ENCODE assay signal across 30 cellular contexts in the genomic region with DNA sequence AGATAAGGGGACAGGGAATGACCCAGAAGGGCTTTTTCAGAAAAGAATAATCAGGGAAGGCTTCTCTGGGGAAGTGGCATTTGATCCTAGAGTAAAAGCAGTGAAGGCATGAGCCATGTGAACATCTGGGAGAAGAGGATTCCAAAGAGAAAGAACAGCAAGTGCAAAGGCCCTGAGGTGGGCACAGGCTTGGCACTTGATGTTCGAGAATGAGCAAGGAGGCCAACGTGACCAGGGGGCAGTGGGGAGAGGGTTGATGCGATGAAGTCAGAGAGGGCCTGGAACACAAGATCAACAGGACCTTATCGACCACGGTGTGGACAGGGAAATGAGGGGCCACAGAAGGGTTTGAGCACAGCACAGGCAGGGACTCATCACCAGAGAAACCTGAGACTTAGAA. TPM values are rescaled to one million over a fixed set of nuclear protein-coding genes. Genes with fewer than 3 reads are reported as not detected.
"Had no signal": no experiment of that assay in that cellular context is flagged by ENCODE, and none has a peak within 500 bp of the region (broad histone marks: within the 10 kb centered on the region; RNA-seq: fewer than 3 reads in every experiment).

No MANE protein-coding gene starts in this region.

- H3K4me3 Mint-ChIP-seq: nephron; stimulated activated memory B cell treated with anti-CD40 and anti-IgM and Interleukin-4, amounts not matched to agents 10 μg/mL and 1 μg/mL and 100 μg/mL, for 72 hours; type B pancreatic cell had no signal

- H3K36me3 ChIP-seq: esophagus muscularis mucosa, gastroesophageal sphincter, heart right ventricle, left lung, prostate gland, right atrium auricular region, tibial artery had no signal

- ATAC-seq: foreskin keratinocyte; gastroesophageal sphincter; heart right ventricle; left cardiac atrium; left lung; naive thymus-derived CD4-positive, alpha-beta T cell; sciatic nerve; stimulated activated memory B cell treated with anti-CD40 and anti-IgM and Interleukin-4, amounts not matched to agents 10 μg/mL and 1 μg/mL and 100 μg/mL, for 72 hours; stimulated activated naive CD8-positive, alpha-beta T cell treated with anti-CD3 and anti-CD28 coated beads, Interleukin-15, Interleukin-2, amounts not matched to agents 100 U/mL and 50 U/mL, for 24 hours had no signal

- H3K9me3 ChIP-seq: esophagus muscularis mucosa, gastroesophageal sphincter, heart right ventricle, left lung, prostate gland, right atrium auricular region, testis, tibial artery had no signal

- H3K27ac ChIP-seq: coronary artery, esophagus muscularis mucosa, foreskin keratinocyte, gastroesophageal sphincter, heart right ventricle, left lung, prostate gland, right atrium auricular region, testis, tibial artery had no signal

- H3K27me3 ChIP-seq: testis had no signal

- DNase-seq: dermis blood vessel endothelial cell; effector memory CD4-positive, alpha-beta T cell; foreskin keratinocyte; heart right ventricle; hippocampal formation; left cardiac atrium; mesenchymal stem cell; midbrain; naive thymus-derived CD4-positive, alpha-beta T cell; stimulated activated CD4-positive, alpha-beta T cell treated with anti-CD3 and anti-CD28 coated beads, Interleukin-2, amount 100 ng/mL, for 24 hours; stimulated activated CD4-positive, alpha-beta T cell treated with anti-CD3 and anti-CD28 coated beads, Interleukin-4, amount 100 ng/mL, for 4 hours; stimulated activated naive CD8-positive, alpha-beta T cell treated with anti-CD3 and anti-CD28 coated beads, Interleukin-15, Interleukin-2, amounts not matched to agents 100 U/mL and 50 U/mL, for 24 hours; substantia nigra; testis; tibial artery had no signal

- H3K27ac Mint-ChIP-seq: nephron; stimulated activated memory B cell treated with anti-CD40 and anti-IgM and Interleukin-4, amounts not matched to agents 10 μg/mL and 1 μg/mL and 100 μg/mL, for 72 hours; type B pancreatic cell had no signal

- H3K36me3 Mint-ChIP-seq: stimulated activated memory B cell treated with anti-CD40 and anti-IgM and Interleukin-4, amounts not matched to agents 10 μg/mL and 1 μg/mL and 100 μg/mL, for 72 hours; type B pancreatic cell had no signal

- H3K4me3 ChIP-seq: coronary artery, esophagus muscularis mucosa, gastroesophageal sphincter, heart right ventricle, left lung, prostate gland, right atrium auricular region, testis, tibial artery had no signal

- H3K9me3 Mint-ChIP-seq: naive thymus-derived CD4-positive, alpha-beta T cell; nephron; stimulated activated memory B cell treated with anti-CD40 and anti-IgM and Interleukin-4, amounts not matched to agents 10 μg/mL and 1 μg/mL and 100 μg/mL, for 72 hours; type B pancreatic cell had no signal

- H3K4me1 ChIP-seq: foreskin keratinocyte had no signal

RNA-seq across cellular contexts. Expression of gene GRM4, which starts 5.8 kb away (rescaled TPM):
- total RNA-seq: dermis blood vessel endothelial cell; endothelial cell of umbilical vein; epithelial cell of proximal tubule; esophagus muscularis mucosa; gastroesophageal sphincter; heart right ventricle; kidney epithelial cell; left cardiac atrium; left lung; lung microvascular endothelial cell; mucosa of gallbladder; naive thymus-derived CD4-positive, alpha-beta T cell; right atrium auricular region; sciatic nerve had no signal
